ENCODE assay signal across 1 cellular context in genomic region chr11:1682225-1682901, GRCh38.
TF ChIP-seq lines count a peak whose summit lies in the region.

No MANE protein-coding gene starts in this region.

TF ChIP-seq in HepG2, 621 proteins besides CTCF, POLR2A, EP300 and RAD21 (continued from another document):
- TF ChIP-seq ZFP1 (CRISPR knock-in tag; IDR thresholded peaks at IDR 0.05) (0 out of 2 replicates have a peak, but pooled peaks have one; percentile 28), ZSCAN12 (CRISPR knock-in tag; IDR thresholded peaks at IDR 0.05) (no peak), HDAC2 (CRISPR knock-in tag; IDR thresholded peaks at IDR 0.05) (peak; percentile 91), FOXA3 (CRISPR knock-in tag; IDR thresholded peaks at IDR 0.05) (peak; percentile 92), PPARG (CRISPR knock-in tag; conservative IDR thresholded peaks at IDR 0.05) (peak; percentile 81), ZMYM4 (CRISPR knock-in tag; IDR thresholded peaks at IDR 0.05) (0 out of 2 replicates have a peak, but pooled peaks have one; percentile 20), SMARCE1 (IDR thresholded peaks at IDR 0.05; ENCODE audit: borderline replicate concordance) (no peak), ZFYVE20 (CRISPR knock-in tag; IDR thresholded peaks at IDR 0.05; ENCODE audit: borderline replicate concordance, low read depth) (no peak), NFKBIZ (CRISPR knock-in tag; IDR thresholded peaks at IDR 0.05) (peak; percentile 36; the same call in 1 of the 2 replicates), IKZF4 (CRISPR knock-in tag; IDR thresholded peaks at IDR 0.05; ENCODE audit: borderline replicate concordance, low read depth, not compliant biosample characterization) (no peak), CREB3 (CRISPR knock-in tag; IDR thresholded peaks at IDR 0.05) (no peak), MXD3 (CRISPR knock-in tag; IDR thresholded peaks at IDR 0.05) (no peak), CBX1 (IDR thresholded peaks at IDR 0.05; ENCODE audit: low read depth) (no peak)
TF ChIP-seq in HepG2: peak in this region for 159.
